ENCODE assay signal across 19 cellular contexts in the genomic region with DNA sequence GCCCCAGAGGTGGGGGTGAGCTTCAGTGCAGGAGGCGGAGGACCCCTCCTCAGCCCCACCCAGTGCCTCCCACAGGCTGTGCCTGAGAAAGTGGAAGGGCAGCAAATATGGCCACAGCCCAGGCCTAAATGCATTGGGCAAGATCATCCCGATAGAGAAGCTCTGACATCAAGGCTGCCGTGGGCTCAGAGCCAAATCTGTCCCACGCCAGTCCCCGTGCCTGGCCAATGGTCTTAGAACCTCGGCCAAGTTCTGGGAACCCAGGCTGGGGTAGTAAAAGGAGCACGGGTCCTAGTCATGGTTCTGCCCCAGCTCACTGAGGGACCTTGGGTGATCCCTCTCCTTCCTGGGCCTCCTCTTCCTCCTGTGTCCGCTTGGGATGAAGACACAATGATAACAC. TPM values are rescaled to one million over a fixed set of nuclear protein-coding genes. Genes with fewer than 3 reads are reported as not detected.
DNase-seq lines count a peak whose midpoint lies in the region; ATAC-seq and TF ChIP-seq lines count a peak whose summit lies in the region.
"Had no signal": no experiment of that assay in that cellular context is flagged by ENCODE, and none has a peak within 500 bp of the region (broad histone marks: within the 10 kb centered on the region; RNA-seq: fewer than 3 reads in every experiment).

No MANE protein-coding gene starts in this region.

- CTCF ChIA-PET in activated naive CD4-positive, alpha-beta T cell treated with anti-CD3 and anti-CD28 coated beads, Interleukin-2, amount 10 ng/mL, durations not matched to agents 7 days and 5 days (lab: Charles Lee) = interaction anchor here (1.5 to 2.4 kb wide), 2 partner anchors 17 to 60 kb away, joined by 4 to 13 read pairs; no protein-coding TSS in a partner anchor

- DNase-seq in activated naive CD4-positive, alpha-beta T cell treated with anti-CD3 and anti-CD28 coated beads, Interleukin-2, amount 50 U/mL, for 72 hours (ENCODE audit: low spot score in 2 of 2) = no peak
- no peak for DNase-seq in activated naive CD4-positive, alpha-beta T cell treated with anti-CD3 and anti-CD28 coated beads, Interleukin-2, amount 10 ng/mL, durations not matched to agents 7 days and 5 days
- DNase-seq in upper lobe of right lung = no peak
- DNase-seq: activated naive CD4-positive, alpha-beta T cell treated with anti-CD3 and anti-CD28 coated beads, Interleukin-2, amount 50 U/mL, for 16 hours; GOT3; immature natural killer cell; NCI-H1436 treated with DMSO at 0.1 percent for 48 hours; NCI-H446 treated with DMSO at 0.1 percent for 48 hours; OCI-M1 had no signal

- ATAC-seq in activated naive CD4-positive, alpha-beta T cell treated with anti-CD3 and anti-CD28 coated beads, Interleukin-2, amount 50 U/mL, for 72 hours = no peak
- ATAC-seq in upper lobe of right lung = no peak
- no peak for ATAC-seq in HG02885 (IDR thresholded peaks at IDR 0.05; ENCODE audit: poor library complexity, unreplicated experiment)
- ATAC-seq in HG03108 (IDR thresholded peaks at IDR 0.05; ENCODE audit: unreplicated experiment) = no peak
- ATAC-seq in GM19452 (IDR thresholded peaks at IDR 0.05; ENCODE audit: unreplicated experiment) = no peak

- H3K4me1 ChIP-seq in esophagus (ENCODE audit: control insufficient read depth in 2 of 2, insufficient read depth in 2 of 2, low read length in 1 of 2) (peaks cover 2 to 12% of the 10 kb centered on the region in 2 donors), muscle layer of duodenum (ENCODE audit: control insufficient read depth in 1 of 2, insufficient read depth in 2 of 2, low read length in 2 of 2) (peaks cover 24 to 42% of the 10 kb centered on the region in 2 donors), upper lobe of right lung (peaks cover 9% of the 10 kb centered on the region)

- 61% methylated on average over 8 of the region's 8 CpGs for WGBS in esophagus, 2 donors

- peak overlapping the region; percentile 8 to 85 for H3K27ac Mint-ChIP-seq in activated naive CD4-positive, alpha-beta T cell treated with anti-CD3 and anti-CD28 coated beads, Interleukin-2, amount 50 U/mL, for 72 hours
- no peak overlapping the region for H3K27ac Mint-ChIP-seq in activated naive CD4-positive, alpha-beta T cell treated with anti-CD3 and anti-CD28 coated beads, Interleukin-2, amount 10 ng/mL, durations not matched to agents 7 days and 5 days
- H3K27ac Mint-ChIP-seq: dendritic cell treated with granulocyte-macrophage colony-stimulating factor and Interleukin-4, amounts not matched to agents 40 ng/mL and 50 ng/mL, for 4 days had no signal

- intact Hi-C loops in upper lobe of right lung (cut with DNase I) = no loop called here

- peaks cover 24 to 30% of the 10 kb centered on the region in 2 donors for H3K36me3 Mint-ChIP-seq in activated naive CD4-positive, alpha-beta T cell treated with anti-CD3 and anti-CD28 coated beads, Interleukin-2, amount 50 U/mL, for 72 hours
- H3K36me3 Mint-ChIP-seq in activated naive CD4-positive, alpha-beta T cell treated with anti-CD3 and anti-CD28 coated beads, Interleukin-2, amount 10 ng/mL, durations not matched to agents 7 days and 5 days = peaks cover 66% of the 10 kb centered on the region

- no peak overlapping the region for H3K4me3 Mint-ChIP-seq in activated naive CD4-positive, alpha-beta T cell treated with anti-CD3 and anti-CD28 coated beads, Interleukin-2, amount 10 ng/mL, durations not matched to agents 7 days and 5 days
- H3K4me3 Mint-ChIP-seq: dendritic cell treated with granulocyte-macrophage colony-stimulating factor and Interleukin-4, amounts not matched to agents 40 ng/mL and 50 ng/mL, for 4 days; immature natural killer cell had no signal

- no peaks in the 10 kb centered on the region for H3K9me3 Mint-ChIP-seq in activated naive CD4-positive, alpha-beta T cell treated with anti-CD3 and anti-CD28 coated beads, Interleukin-2, amount 50 U/mL, for 72 hours
- H3K9me3 Mint-ChIP-seq in activated naive CD4-positive, alpha-beta T cell treated with anti-CD3 and anti-CD28 coated beads, Interleukin-2, amount 10 ng/mL, durations not matched to agents 7 days and 5 days = no peaks in the 10 kb centered on the region
- H3K9me3 Mint-ChIP-seq: dendritic cell treated with granulocyte-macrophage colony-stimulating factor and Interleukin-4, amounts not matched to agents 40 ng/mL and 50 ng/mL, for 4 days; immature natural killer cell had no signal

- peaks cover 0 to 11% of the 10 kb centered on the region in 2 donors for H3K36me3 ChIP-seq in esophagus (ENCODE audit: control insufficient read depth in 2 of 2, insufficient read depth in 2 of 2, low read length in 1 of 2)
- H3K36me3 ChIP-seq in muscle layer of duodenum (ENCODE audit: control insufficient read depth in 1 of 2, insufficient read depth in 2 of 2, low read length in 2 of 2) = peaks cover 37 to 50% of the 10 kb centered on the region in 2 donors
- H3K36me3 ChIP-seq in upper lobe of right lung = peaks cover 75% of the 10 kb centered on the region

- H3K4me3 ChIP-seq in esophagus (ENCODE audit: low read depth in 1 of 2, low read length in 2 of 2) = no peak overlapping the region
- no peak overlapping the region for H3K4me3 ChIP-seq in muscle layer of duodenum (ENCODE audit: low read depth in 1 of 2, low read length in 2 of 2)
- no peak overlapping the region for H3K4me3 ChIP-seq in upper lobe of right lung
- H3K4me3 ChIP-seq: A549, mucosa of descending colon had no signal

- no peaks in the 10 kb centered on the region for H3K27me3 ChIP-seq in esophagus (ENCODE audit: control insufficient read depth in 1 of 2, insufficient read depth in 2 of 2, low read length in 2 of 2)
- H3K27me3 ChIP-seq in muscle layer of duodenum (ENCODE audit: low read depth, low read length) = no peaks in the 10 kb centered on the region
- no peaks in the 10 kb centered on the region for H3K27me3 ChIP-seq in upper lobe of right lung

- no peaks in the 10 kb centered on the region for H3K4me1 Mint-ChIP-seq in activated naive CD4-positive, alpha-beta T cell treated with anti-CD3 and anti-CD28 coated beads, Interleukin-2, amount 10 ng/mL, durations not matched to agents 7 days and 5 days

- TF ChIP-seq CTCF in upper lobe of right lung (IDR thresholded peaks at IDR 0.05) = no peak

- no peaks in the 10 kb centered on the region for H3K9me3 ChIP-seq in esophagus (ENCODE audit: control insufficient read depth in 2 of 2, insufficient read depth in 1 of 2, low read depth in 1 of 2, low read length in 1 of 2)
- no peaks in the 10 kb centered on the region for H3K9me3 ChIP-seq in muscle layer of duodenum (ENCODE audit: control insufficient read depth in 1 of 2, low read length in 2 of 2)
- no peaks in the 10 kb centered on the region for H3K9me3 ChIP-seq in upper lobe of right lung
- H3K9me3 ChIP-seq: A549, mucosa of descending colon had no signal

- H3K27ac ChIP-seq in esophagus (ENCODE audit: low read depth in 2 of 2, low read length in 1 of 2) (peak overlapping the region; percentile 24 to 71), muscle layer of duodenum (ENCODE audit: low read length) (peak overlapping the region; percentile 41), upper lobe of right lung (peak overlapping the region; percentile 32)
- H3K27ac ChIP-seq: KMS-11, VCaP had no signal

- no peaks in the 10 kb centered on the region for H3K27me3 Mint-ChIP-seq in activated naive CD4-positive, alpha-beta T cell treated with anti-CD3 and anti-CD28 coated beads, Interleukin-2, amount 10 ng/mL, durations not matched to agents 7 days and 5 days
- H3K27me3 Mint-ChIP-seq: dendritic cell treated with granulocyte-macrophage colony-stimulating factor and Interleukin-4, amounts not matched to agents 40 ng/mL and 50 ng/mL, for 4 days had no signal

RNA-seq across cellular contexts. Expression of a gene that starts 27.7 kb away (rescaled TPM):
- total RNA-seq in activated naive CD4-positive, alpha-beta T cell treated with anti-CD3 and anti-CD28 coated beads, Interleukin-2, amount 50 U/mL, for 72 hours = 100 to 1,000 TPM; 221 to 276 TPM
- 100 to 1,000 TPM in 1 of 2 donors, 10 to 100 TPM in 1; 68.3 to 140 TPM for polyA plus RNA-seq in esophagus
- 120 TPM for total RNA-seq in upper lobe of right lung

RNA-seq across cellular contexts. Expression of a gene that starts 49.0 kb away (rescaled TPM):
- 100 to 1,000 TPM; 282 to 356 TPM for total RNA-seq in activated naive CD4-positive, alpha-beta T cell treated with anti-CD3 and anti-CD28 coated beads, Interleukin-2, amount 50 U/mL, for 72 hours
- 10 to 100 TPM; 10.7 to 23.2 TPM for polyA plus RNA-seq in esophagus
- 143 TPM for total RNA-seq in upper lobe of right lung
